17 cellular contexts compared by ENCODE assay signal in genomic region chr7:151001546-151001945, GRCh38. TPM values are rescaled to one million over a fixed set of nuclear protein-coding genes. Genes with fewer than 3 reads are reported as not detected.
DNase-seq lines count a peak whose midpoint lies in the region; ATAC-seq and TF ChIP-seq lines count a peak whose summit lies in the region.
"Had no signal": no experiment of that assay in that cellular context is flagged by ENCODE, and none has a peak within 500 bp of the region (broad histone marks: within the 10 kb centered on the region; RNA-seq: fewer than 3 reads in every experiment).

No MANE protein-coding gene starts in this region.

- H3K9ac ChIP-seq in BLaER1 (no peak overlapping the region), neuronal stem cell (ENCODE audit: low read depth, low read length, poor library complexity) (no peak overlapping the region)
- H3K9ac ChIP-seq: GM23248 had no signal

- no peak for ATAC-seq in Right ventricle myocardium inferior
- ATAC-seq: A549; CD8-positive, alpha-beta T cell had no signal

- WGBS in neuronal stem cell (ENCODE audit: extremely low coverage in 2 of 2, insufficient read length in 2 of 2, insufficient replicate concordance in 1 of 2), 2 donors: no CpG with 5 or more reads among the region's 16 CpGs

- no peaks in the 10 kb centered on the region for H3K79me1 ChIP-seq in neuronal stem cell (ENCODE audit: low read depth, low read length)

- peaks cover 0 to 6% of the 10 kb centered on the region in 2 donors for H3K4me1 ChIP-seq in right atrium auricular region
- H3K4me1 ChIP-seq in BLaER1: peaks cover 50% of the 10 kb centered on the region
- peaks cover 4% of the 10 kb centered on the region in 2 donors for H3K4me1 ChIP-seq in neuronal stem cell (ENCODE audit: control insufficient read depth in 2 of 2, insufficient read depth in 1 of 2, low read depth in 1 of 2, low read length in 2 of 2)
- no peaks in the 10 kb centered on the region for H3K4me1 ChIP-seq in uterus
- H3K4me1 ChIP-seq: Caco-2 had no signal

- no peak overlapping the region for H4K8ac ChIP-seq in neuronal stem cell (ENCODE audit: low read depth, low read length)

- no peak overlapping the region for H2BK5ac ChIP-seq in neuronal stem cell (ENCODE audit: low read length)

- no peaks in the 10 kb centered on the region for H3K9me3 ChIP-seq in right atrium auricular region
- no peaks in the 10 kb centered on the region for H3K9me3 ChIP-seq in BLaER1
- no peaks in the 10 kb centered on the region for H3K9me3 ChIP-seq in neuronal stem cell (replicated peaks in 1 of 2; ENCODE audit: control insufficient read depth in 2 of 2, insufficient read depth in 1 of 2, low read depth in 1 of 2, low read length in 2 of 2)
- H3K9me3 ChIP-seq in uterus: no peaks in the 10 kb centered on the region
- H3K9me3 ChIP-seq: A549, Caco-2 had no signal

- no peaks in the 10 kb centered on the region for H4K20me1 ChIP-seq in BLaER1

- H3K4me2 ChIP-seq in BLaER1 (no peak overlapping the region), neuronal stem cell (ENCODE audit: insufficient read depth, low read length, poor library complexity, severe bottlenecking) (no peak overlapping the region)
- H3K4me2 ChIP-seq: A549 had no signal

- peak overlapping the region; percentile 52 for H2BK15ac ChIP-seq in neuronal stem cell (ENCODE audit: low read length)

- H4K91ac ChIP-seq in neuronal stem cell (ENCODE audit: low read depth, low read length, poor library complexity): no peak overlapping the region

- peak overlapping the region; percentile 42 for H3K18ac ChIP-seq in neuronal stem cell (ENCODE audit: low read length)

- H2BK12ac ChIP-seq in neuronal stem cell (ENCODE audit: low read length): no peak overlapping the region

- H3K27ac ChIP-seq in right atrium auricular region (no peak overlapping the region), BLaER1 (peak overlapping the region; percentile 7; the same call in 1 of the 2 replicates), VCaP (peak overlapping the region; percentile 28), neuronal stem cell (replicated peaks; ENCODE audit: low read length) (no peak overlapping the region), uterus (no peak overlapping the region)
- H3K27ac ChIP-seq: A549, C4-2B, GM23248 had no signal

- no peak for TF ChIP-seq CTCF in right atrium auricular region (IDR thresholded peaks at IDR 0.05)
- no peak for TF ChIP-seq CTCF in VCaP (conservative IDR thresholded peaks at IDR 0.05)
- no peak for TF ChIP-seq CTCF in uterus (IDR thresholded peaks at IDR 0.05)

- H3K14ac ChIP-seq in neuronal stem cell (ENCODE audit: low read length): peak overlapping the region; percentile 65

- no peak overlapping the region for H3K4ac ChIP-seq in neuronal stem cell (ENCODE audit: low read length)

- peak; percentile 32 for DNase-seq in Right ventricle myocardium inferior (ENCODE audit: missing footprints)
- no peak for DNase-seq in right atrium auricular region (ENCODE audit: low spot score)
- no peak for DNase-seq in neuronal stem cell (ENCODE audit: low spot score)
- DNase-seq in SHP77 treated with DMSO at 0.1 percent for 48 hours (lab: John Stamatoyannopoulos, UW): no peak
- no peak for DNase-seq in uterus
- DNase-seq: 8988T; Caco-2; CD4-positive, CD25-positive, alpha-beta regulatory T cell; CD8-positive, alpha-beta T cell; DMS153; DND-41; GM23248; HCEC 1CT had no signal

- no peaks in the 10 kb centered on the region for H3K36me3 ChIP-seq in right atrium auricular region
- H3K36me3 ChIP-seq in BLaER1: peaks cover 27% of the 10 kb centered on the region
- peaks cover 0 to 11% of the 10 kb centered on the region in 2 donors for H3K36me3 ChIP-seq in neuronal stem cell (replicated peaks in 1 of 2; ENCODE audit: control insufficient read depth in 2 of 2, insufficient read depth in 2 of 2, low read length in 2 of 2)
- no peaks in the 10 kb centered on the region for H3K36me3 ChIP-seq in uterus

- no peak overlapping the region for H2BK120ac ChIP-seq in neuronal stem cell (ENCODE audit: low read depth, low read length)

- peak overlapping the region; percentile 77 for H2AK5ac ChIP-seq in neuronal stem cell (ENCODE audit: low read depth, low read length)

- no peak for TF ChIP-seq POLR2A in uterus (IDR thresholded peaks at IDR 0.05)

- no peaks in the 10 kb centered on the region for H3K27me3 ChIP-seq in right atrium auricular region
- no peaks in the 10 kb centered on the region for H3K27me3 ChIP-seq in BLaER1
- no peaks in the 10 kb centered on the region for H3K27me3 ChIP-seq in neuronal stem cell (ENCODE audit: control insufficient read depth in 3 of 3, insufficient read depth in 3 of 3, low read depth in 1 of 3, low read length in 3 of 3)
- no peaks in the 10 kb centered on the region for H3K27me3 ChIP-seq in uterus

- intact Hi-C loops in Right ventricle myocardium inferior (cut with DNase I) (no loop called here), uterus (cut with DNase I; ENCODE audit: low total_unique reads) (no loop called here)

- H3K23ac ChIP-seq in neuronal stem cell (ENCODE audit: low read depth, low read length, poor library complexity): peak overlapping the region; percentile 59

- H2AFZ ChIP-seq in neuronal stem cell (ENCODE audit: low read length): no peak overlapping the region
- H2AFZ ChIP-seq: GM23248 had no signal

- H3K4me3 ChIP-seq in right atrium auricular region (no peak overlapping the region), BLaER1 (no peak overlapping the region), neuronal stem cell (ENCODE audit: low read length in 2 of 2) (no peak overlapping the region), uterus (no peak overlapping the region)
- H3K4me3 ChIP-seq: A549, GM23248 had no signal

RNA-seq across cellular contexts. Expression of gene NOS3, which starts 10.7 kb away (rescaled TPM):
- 19.4 TPM for total RNA-seq in Right ventricle myocardium inferior
- total RNA-seq in right atrium auricular region: 10 to 100 TPM; 14.5 to 78.6 TPM
- polyA plus RNA-seq in neuronal stem cell (2013, experiment 1 of 2): 5.4 TPM
- 5.6 TPM for polyA plus RNA-seq in neuronal stem cell (2013, experiment 2 of 2)
- 10 to 100 TPM in 2 of 4 donors, 1 to 10 TPM in 2; 6.6 to 50.1 (median 15.8) TPM for total RNA-seq in uterus

RNA-seq across cellular contexts. Expression of gene ATG9B, which starts 22.7 kb away (rescaled TPM):
- total RNA-seq in Right ventricle myocardium inferior (not detected), right atrium auricular region (not detected), uterus (1 to 10 TPM in 1 of 4 donors, under 1 TPM in 2, not detected in 1; 0.55 to 1.5 (median 0.76) TPM)
- 6.3 TPM for polyA plus RNA-seq in neuronal stem cell (2013, experiment 1 of 2)
- polyA plus RNA-seq in neuronal stem cell (2013, experiment 2 of 2): 5.0 TPM
- total RNA-seq: GM23248 had no signal

RNA-seq across cellular contexts. Expression of gene KCNH2, which starts 23.4 kb away (rescaled TPM):
- total RNA-seq in Right ventricle myocardium inferior (97.3 TPM), right atrium auricular region (100 to 1,000 TPM; 119 to 128 TPM), uterus (10 to 100 TPM in 3 of 4 donors, 1 to 10 TPM in 1; 9.1 to 51.0 (median 22.8) TPM)
- polyA plus RNA-seq in neuronal stem cell (2013, experiment 1 of 2): 9.1 TPM
- polyA plus RNA-seq in neuronal stem cell (2013, experiment 2 of 2): 9.1 TPM
- total RNA-seq: GM23248 had no signal
- polyA plus RNA-seq: GM23248 had no signal

RNA-seq across cellular contexts. Expression of gene ABCB8, which starts 26.7 kb away (rescaled TPM):
- total RNA-seq in Right ventricle myocardium inferior (24.5 TPM), right atrium auricular region (10 to 100 TPM; 11.9 to 20.6 TPM), uterus (10 to 100 TPM; 18.7 to 54.3 (median 26.0) TPM)
- polyA plus RNA-seq in neuronal stem cell (2013, experiment 1 of 2): 8.6 TPM
- polyA plus RNA-seq in neuronal stem cell (2013, experiment 2 of 2): 8.5 TPM

RNA-seq across cellular contexts. Expression of gene ASIC3, which starts 46.8 kb away (rescaled TPM):
- total RNA-seq in Right ventricle myocardium inferior (5.5 TPM), right atrium auricular region (1 to 10 TPM; 1.1 to 1.2 TPM), uterus (10 to 100 TPM in 1 of 4 donors, 1 to 10 TPM in 2, not detected in 1; 1.0 to 16.8 (median 1.3) TPM)
- 5.1 TPM for polyA plus RNA-seq in neuronal stem cell (2013, experiment 1 of 2)
- polyA plus RNA-seq in neuronal stem cell (2013, experiment 2 of 2): 4.6 TPM
- polyA plus RNA-seq: CD4-positive, CD25-positive, alpha-beta regulatory T cell had no signal

Comparison
In these comparisons a context has a peak if more than half of its experiments do, and no peak if none do; other contexts are left out.
1. H3K27ac ChIP-seq: peak in BLaER1 (single experiment) and VCaP (single experiment); none in right atrium auricular region (0 of 2), neuronal stem cell (single experiment) and uterus (0 of 2).